Comparison of ENCODE assay signal across 25 cellular contexts in the genomic region with DNA sequence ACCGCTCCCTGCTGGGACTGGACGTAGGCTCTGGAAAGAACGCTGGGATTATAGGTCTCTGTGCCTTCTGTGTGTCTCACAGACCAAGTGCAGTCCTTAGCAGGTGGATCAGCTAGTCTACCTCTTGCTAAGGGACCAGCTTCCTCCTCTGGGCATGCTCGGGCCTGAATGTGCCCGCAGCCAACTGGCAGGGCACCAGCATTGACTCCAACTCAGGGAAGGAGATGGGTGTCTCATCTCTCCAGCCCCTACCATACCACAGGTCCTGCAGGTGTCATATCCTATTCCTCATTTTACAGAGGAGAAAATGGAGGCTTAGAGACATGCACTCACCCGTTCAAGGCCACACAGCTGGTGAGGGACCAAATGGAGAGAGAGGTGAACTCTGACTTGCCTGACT.
DNase-seq lines count a peak whose midpoint lies in the region; ATAC-seq and TF ChIP-seq lines count a peak whose summit lies in the region.
"Had no signal": no experiment of that assay in that cellular context is flagged by ENCODE, and none has a peak within 500 bp of the region (broad histone marks: within the 10 kb centered on the region; RNA-seq: fewer than 3 reads in every experiment).

No MANE protein-coding gene starts in this region.

- no peaks in the 10 kb centered on the region for H3K27me3 ChIP-seq in testis
- H3K27me3 ChIP-seq: BLaER1, Peyer's patch, SJSA1 had no signal

- 81 to 90% methylated on average over 6 of the region's 6 CpGs for WGBS in testis, 2 donors

- no peaks in the 10 kb centered on the region for H3K9me3 ChIP-seq in testis
- H3K9me3 ChIP-seq: BLaER1, Caco-2, HAP-1, Peyer's patch, SJSA1 had no signal

- ATAC-seq in esophagus mucosa (peak; percentile 77), HG02759 (IDR thresholded peaks at IDR 0.05; ENCODE audit: unreplicated experiment) (no peak)
- no peak for ATAC-seq in activated naive CD4-positive, alpha-beta T cell treated with anti-CD3 and anti-CD28 coated beads, Interleukin-2, amount 50 U/mL, for 72 hours
- ATAC-seq: Right ventricle myocardium inferior had no signal

- H3K36me3 ChIP-seq in testis (ENCODE audit: low read depth, missing control alignments) = no peaks in the 10 kb centered on the region
- H3K36me3 ChIP-seq: BLaER1, HAP-1, Peyer's patch, SJSA1 had no signal

- H3K36me3 Mint-ChIP-seq in activated naive CD4-positive, alpha-beta T cell treated with anti-CD3 and anti-CD28 coated beads, Interleukin-2, amount 50 U/mL, for 72 hours = no peaks in the 10 kb centered on the region

- no peak overlapping the region for H3K4me3 ChIP-seq in testis
- H3K4me3 ChIP-seq: BLaER1, GM23248, HAP-1, Peyer's patch, SJSA1 had no signal

- CTCF ChIA-PET in RWPE1 (lab: Yijun Ruan, JAX) = no interaction called here

- H3K27ac Mint-ChIP-seq in activated naive CD4-positive, alpha-beta T cell treated with anti-CD3 and anti-CD28 coated beads, Interleukin-2, amount 50 U/mL, for 72 hours = no peak overlapping the region
- H3K27ac Mint-ChIP-seq: CD4-positive, alpha-beta T cell had no signal

- POLR2A ChIA-PET in RWPE1 (lab: Yijun Ruan, JAX; ENCODE audit: low non-redundant PET) = no interaction called here

- intact Hi-C loops in testis (cut with DNase I; ENCODE audit: low total_unique reads) = no loop called here

- TF ChIP-seq CTCF in RWPE1 (conservative IDR thresholded peaks at IDR 0.05; ENCODE audit: low read depth) = no peak
- no peak for TF ChIP-seq CTCF in testis (IDR thresholded peaks at IDR 0.05)

- H3K4me1 ChIP-seq in testis = no peaks in the 10 kb centered on the region
- H3K4me1 ChIP-seq: BLaER1, Caco-2, HAP-1, Peyer's patch, SJSA1 had no signal

- no peak for TF ChIP-seq POLR2A in testis (IDR thresholded peaks at IDR 0.05)

- H3K27ac ChIP-seq in RWPE1 = no peak overlapping the region
- H3K27ac ChIP-seq in testis = no peak overlapping the region
- H3K27ac ChIP-seq: 22Rv1, BLaER1, GM23248, Peyer's patch, SJSA1 had no signal

- DNase-seq in DMS 273 (lab: John Stamatoyannopoulos, UW; ENCODE audit: unreplicated experiment) = peak; percentile 43
- no peak for DNase-seq in DMS 273 treated with DMSO at 0.1 percent for 48 hours (lab: John Stamatoyannopoulos, UW)
- peak; percentile 51 for DNase-seq in NCI-H1105 treated with DMSO at 0.1 percent for 48 hours (lab: John Stamatoyannopoulos, UW)
- DNase-seq in RWPE1 (ENCODE audit: low spot score) = peak; percentile 89
- DNase-seq in activated naive CD4-positive, alpha-beta T cell treated with anti-CD3 and anti-CD28 coated beads, Interleukin-2, amount 50 U/mL, for 72 hours (ENCODE audit: low spot score in 2 of 2) = no peak
- DNase-seq in testis = no peak
- DNase-seq: ACHN; Caco-2; CD4-positive, alpha-beta T cell; DMS53; GDM1; Karpas-422; NCI-H1436; NCI-H187 treated with DMSO at 0.1 percent for 48 hours; NCI-H446 treated with DMSO at 0.1 percent for 48 hours; NCI-H526 treated with DMSO at 0.1 percent for 48 hours; Peyer's patch had no signal

- H3K9me3 Mint-ChIP-seq in activated naive CD4-positive, alpha-beta T cell treated with anti-CD3 and anti-CD28 coated beads, Interleukin-2, amount 50 U/mL, for 72 hours = no peaks in the 10 kb centered on the region
- H3K9me3 Mint-ChIP-seq: CD4-positive, alpha-beta T cell had no signal

Comparison
In these comparisons a context has a peak if more than half of its experiments do, and no peak if none do; other contexts are left out.
1. DNase-seq: peak in DMS 273 (single experiment), NCI-H1105 treated with DMSO at 0.1 percent for 48 hours (single experiment) and RWPE1 (single experiment); none in DMS 273 treated with DMSO at 0.1 percent for 48 hours (single experiment), activated naive CD4-positive, alpha-beta T cell treated with anti-CD3 and anti-CD28 coated beads, Interleukin-2, amount 50 U/mL, for 72 hours (0 of 2) and testis (single experiment).